13 cellular contexts compared by ENCODE assay signal in the genomic region with DNA sequence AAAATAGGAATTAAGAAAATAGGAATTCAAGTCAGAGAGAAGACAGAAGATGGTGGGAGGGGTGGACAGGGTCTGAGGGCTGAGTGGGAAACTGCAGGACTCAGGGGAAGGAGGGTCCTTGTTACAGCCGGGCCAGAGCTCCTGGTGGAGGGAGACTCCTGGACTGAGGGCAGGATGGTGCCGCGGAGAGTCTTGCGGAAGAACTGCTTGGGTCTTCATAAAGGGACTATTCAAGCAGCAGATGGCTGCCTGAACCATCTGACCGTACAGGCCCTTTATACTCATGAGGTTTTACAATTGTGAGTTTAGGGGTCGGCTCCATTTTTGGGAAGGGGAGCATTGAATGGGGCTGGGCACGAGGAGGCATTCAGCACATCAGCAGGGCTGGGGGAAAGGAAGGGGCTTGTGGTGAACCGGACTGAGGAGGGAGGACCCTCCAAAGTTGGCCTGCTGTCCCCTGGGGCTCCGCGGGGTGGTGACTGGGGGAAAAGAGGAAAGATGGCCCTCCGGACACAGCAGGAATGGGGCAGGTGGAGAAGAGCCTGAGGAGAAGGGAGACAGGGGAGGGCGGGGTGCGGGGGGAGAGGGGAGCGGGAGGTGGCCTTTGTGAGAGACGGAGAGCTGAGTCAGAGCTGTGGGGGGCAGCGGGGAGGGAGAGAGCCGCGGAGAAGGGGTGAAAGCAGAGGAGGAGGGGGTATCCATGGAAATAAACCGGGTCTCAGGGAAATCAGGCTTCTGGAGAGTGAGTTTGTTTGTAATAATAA. TPM values are rescaled to one million over a fixed set of nuclear protein-coding genes. Genes with fewer than 3 reads are reported as not detected.
A peak's percentile ranks its signal among the peaks of the same experiment; 100 is the strongest.
DNase-seq lines count a peak whose midpoint lies in the region; ATAC-seq and TF ChIP-seq lines count a peak whose summit lies in the region.
"Had no signal": no experiment of that assay in that cellular context is flagged by ENCODE, and none has a peak within 500 bp of the region (broad histone marks: within the 10 kb centered on the region; RNA-seq: fewer than 3 reads in every experiment).

No MANE protein-coding gene starts in this region.

- H3K4me2 ChIP-seq in MM.1S (ENCODE audit: low read depth, low read length) = no peak overlapping the region

- intact Hi-C loops in CD4-positive, alpha-beta T cell (cut with DNase I, micrococcal nuclease) = loop anchor here in 1 of 2 experiments (5.0 kb wide), 1 partner anchor 46 kb away; the partner anchor contains the start of gene EPHA1
- intact Hi-C loops in breast epithelium (cut with DNase I; ENCODE audit: low total_unique reads) = no loop called here

- no peaks in the 10 kb centered on the region for H3K9me3 ChIP-seq in CD4-positive, alpha-beta T cell (ENCODE audit: control insufficient read depth, low read length)
- no peaks in the 10 kb centered on the region for H3K9me3 ChIP-seq in breast epithelium
- no peaks in the 10 kb centered on the region for H3K9me3 ChIP-seq in MM.1S (replicated peaks; ENCODE audit: insufficient read depth, low read length)

- H3K4me3 ChIP-seq in breast epithelium (peak overlapping the region in 2 of 3 donors; percentile 63 to 91), MM.1S (ENCODE audit: low read length) (no peak overlapping the region)

- no peak overlapping the region for H3K27ac Mint-ChIP-seq in CD4-positive, alpha-beta T cell
- H3K27ac Mint-ChIP-seq in mesothelial cell of epicardium = no peak overlapping the region

- POLR2A ChIA-PET in CD4-positive, alpha-beta T cell (lab: Charles Lee) = interaction anchor here (1.0 to 1.1 kb wide), 3 partner anchors 15 to 120 kb away, joined by 3 read pairs; no protein-coding TSS in a partner anchor

- H2AFZ ChIP-seq in MM.1S (ENCODE audit: low read length) = no peak overlapping the region

- no peaks in the 10 kb centered on the region for H4K20me1 ChIP-seq in MM.1S (ENCODE audit: insufficient read depth, low read length)

- no peaks in the 10 kb centered on the region for H3F3A ChIP-seq in MM.1S (ENCODE audit: insufficient read depth, low read length)

- H3K27ac ChIP-seq in CD4-positive, alpha-beta T cell (ENCODE audit: low read depth, low read length) = no peak overlapping the region
- H3K27ac ChIP-seq in breast epithelium (no peak overlapping the region), MM.1S (ENCODE audit: low read length) (no peak overlapping the region)

- no peaks in the 10 kb centered on the region for H3K9me3 Mint-ChIP-seq in CD4-positive, alpha-beta T cell
- no peaks in the 10 kb centered on the region for H3K9me3 Mint-ChIP-seq in mesothelial cell of epicardium

- CTCF ChIA-PET in CD4-positive, alpha-beta T cell (lab: Charles Lee) = interaction anchor here (1.2 kb wide), 1 partner anchor 15 kb away, joined by 3 read pairs; no protein-coding TSS in a partner anchor

- TF ChIP-seq CTCF in CD4-positive, alpha-beta T cell (IDR thresholded peaks at IDR 0.05) = no peak
- TF ChIP-seq CTCF in breast epithelium (IDR thresholded peaks at IDR 0.05) (no peak), mesothelial cell of epicardium (IDR thresholded peaks at IDR 0.05; ENCODE audit: unreplicated experiment) (no peak), MM.1S (IDR thresholded peaks at IDR 0.05; ENCODE audit: low read length) (no peak)

- no peaks in the 10 kb centered on the region for H3K36me3 Mint-ChIP-seq in CD4-positive, alpha-beta T cell (ENCODE audit: low read depth)
- H3K36me3 Mint-ChIP-seq in mesothelial cell of epicardium = no peaks in the 10 kb centered on the region

- H3K9ac ChIP-seq in MM.1S (ENCODE audit: low read length) = no peak overlapping the region

- no peaks in the 10 kb centered on the region for H3K79me2 ChIP-seq in MM.1S (ENCODE audit: low read length)

- H3K4me3 Mint-ChIP-seq in CD4-positive, alpha-beta T cell = peak overlapping the region; percentile 84
- peak overlapping the region; percentile 63 for H3K4me3 Mint-ChIP-seq in mesothelial cell of epicardium

- TF ChIP-seq POLR2A in breast epithelium (IDR thresholded peaks at IDR 0.05) = no peak

- H3K4me1 Mint-ChIP-seq in CD4-positive, alpha-beta T cell (ENCODE audit: low read depth) = peaks cover 10% of the 10 kb centered on the region
- H3K4me1 Mint-ChIP-seq in mesothelial cell of epicardium = peaks cover 7% of the 10 kb centered on the region

- DNase-seq in CD4-positive, alpha-beta T cell = no peak
- DNase-seq in NCI-H1105 (lab: John Stamatoyannopoulos, UW) (peak; percentile 19), breast epithelium (ENCODE audit: low spot score in 2 of 2) (no peak), mesothelial cell of epicardium (ENCODE audit: low spot score in 2 of 2, unreplicated experiment in 2 of 2) (no peak), NAMALWA (ENCODE audit: low spot score) (no peak), MM.1S (no peak)
- DNase-seq: activated CD8-positive, alpha-beta memory T cell treated with anti-CD3 and anti-CD28 coated beads for 24 hours; KBM-7; left colon; trophoblast cell had no signal

- no peak for ATAC-seq in CD4-positive, alpha-beta T cell (ENCODE audit: poor library complexity)
- ATAC-seq in GM18870 (IDR thresholded peaks at IDR 0.05; ENCODE audit: unreplicated experiment) = no peak
- no peak for ATAC-seq in HG03432 (IDR thresholded peaks at IDR 0.05; ENCODE audit: unreplicated experiment)
- ATAC-seq: Panc1 had no signal

- H3K4me1 ChIP-seq in breast epithelium (no peaks in the 10 kb centered on the region), MM.1S (ENCODE audit: low read length) (no peaks in the 10 kb centered on the region)

- no peaks in the 10 kb centered on the region for H3K9me2 ChIP-seq in MM.1S (replicated peaks; ENCODE audit: insufficient read depth, low read length)

- H3K27me3 ChIP-seq in CD4-positive, alpha-beta T cell (ENCODE audit: control insufficient read depth, insufficient read depth, low read length) = peaks cover 27% of the 10 kb centered on the region
- peaks cover 0 to 18% of the 10 kb centered on the region in 2 donors for H3K27me3 ChIP-seq in breast epithelium
- H3K27me3 ChIP-seq in MM.1S (replicated peaks; ENCODE audit: insufficient read depth, low read length) = peaks cover 47% of the 10 kb centered on the region

- H3K27me3 Mint-ChIP-seq in CD4-positive, alpha-beta T cell = peaks cover 43% of the 10 kb centered on the region
- peaks cover 74% of the 10 kb centered on the region for H3K27me3 Mint-ChIP-seq in mesothelial cell of epicardium (ENCODE audit: low read depth)

- H3K36me3 ChIP-seq in breast epithelium (no peaks in the 10 kb centered on the region), MM.1S (replicated peaks; ENCODE audit: insufficient read depth, low read length) (no peaks in the 10 kb centered on the region)

RNA-seq across cellular contexts. Expression of gene FAM131B, which starts 1.5 kb away (rescaled TPM):
- under 1 TPM in 1 of 2 experiments, not detected in 1; 0.14 TPM for total RNA-seq in CD4-positive, alpha-beta T cell
- total RNA-seq in breast epithelium = 1 to 10 TPM in 1 of 3 donors, under 1 TPM in 2; 0.48 to 2.3 (median 0.73) TPM
- 5.6 to 6.1 TPM (median 5.8 TPM) in 3 replicates for total RNA-seq in mesothelial cell of epicardium

RNA-seq across cellular contexts. Expression of gene ZYX, which starts 20.2 kb away (rescaled TPM):
- 100 to 1,000 TPM; 132 to 146 TPM for total RNA-seq in CD4-positive, alpha-beta T cell
- total RNA-seq in breast epithelium (10 to 100 TPM; 60.2 to 61.0 (median 60.4) TPM), mesothelial cell of epicardium (284 to 295 TPM (median 290 TPM) in 3 replicates)

RNA-seq across cellular contexts. Expression of gene CLCN1, which starts 45.1 kb away (rescaled TPM):
- not detected for total RNA-seq in CD4-positive, alpha-beta T cell
- total RNA-seq in breast epithelium (under 1 TPM in 1 of 3 donors, not detected in 2; 0.29 TPM), mesothelial cell of epicardium (0.07 to 0.16 TPM (median 0.11 TPM) in 3 replicates)
- total RNA-seq: left colon had no signal

RNA-seq across cellular contexts. Expression of gene EPHA1, which starts 47.7 kb away (rescaled TPM):
- 10 to 100 TPM; 16.0 to 19.0 TPM for total RNA-seq in CD4-positive, alpha-beta T cell
- total RNA-seq in breast epithelium (10 to 100 TPM in 2 of 3 donors, not detected in 1; 11.8 to 15.4 TPM), mesothelial cell of epicardium (23.2 to 28.8 TPM (median 27.3 TPM) in 3 replicates)
